In the genomic region with DNA sequence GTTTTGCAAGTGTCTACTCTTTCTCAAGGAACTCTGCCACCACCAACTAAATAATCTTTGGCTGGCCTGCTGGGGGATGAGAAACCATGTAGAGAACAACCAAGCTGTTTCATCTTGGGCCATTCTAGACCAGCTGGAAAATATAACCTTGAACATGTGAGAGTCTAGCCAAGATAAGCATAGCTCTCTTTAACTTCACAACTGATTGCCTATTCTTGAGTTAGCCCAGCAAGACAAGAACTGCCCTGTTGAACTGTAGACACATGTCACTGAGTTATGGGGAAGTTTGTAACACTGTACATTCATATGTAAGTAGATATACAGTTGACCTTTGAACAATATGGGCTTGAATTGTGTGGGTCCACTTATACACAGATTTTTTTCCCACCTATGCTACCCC, we compare ENCODE assay signal across 1 cellular context.
TF ChIP-seq lines count a peak whose summit lies in the region.

No MANE protein-coding gene starts in this region.

TF ChIP-seq in endothelial cell of umbilical vein, 7 proteins besides CTCF, POLR2A, EP300 and RAD21:
- no peak for TF ChIP-seq POLR2AphosphoS5 (IDR thresholded peaks at IDR 0.05; ENCODE audit: insufficient read depth, low read depth, low read length)
- TF ChIP-seq MYC (IDR thresholded peaks at IDR 0.05; ENCODE audit: low read depth, low read length): no peak
- TF ChIP-seq FOS (IDR thresholded peaks at IDR 0.05; ENCODE audit: borderline replicate concordance, insufficient read depth, low read length): no peak
- no peak for TF ChIP-seq EZH2 (IDR thresholded peaks at IDR 0.05; ENCODE audit: borderline replicate concordance, low read depth, low read length, severe bottlenecking)
- no peak for TF ChIP-seq GATA2 (IDR thresholded peaks at IDR 0.05; ENCODE audit: insufficient read depth, insufficient read length, low read depth, low read length)
- TF ChIP-seq, protein P1, sequence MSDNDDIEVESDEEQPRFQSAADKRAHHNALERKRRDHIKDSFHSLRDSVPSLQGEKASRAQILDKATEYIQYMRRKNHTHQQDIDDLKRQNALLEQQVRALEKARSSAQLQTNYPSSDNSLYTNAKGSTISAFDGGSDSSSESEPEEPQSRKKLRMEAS (IDR thresholded peaks at IDR 0.05; ENCODE audit: insufficient read depth, insufficient read length): no peak
- TF ChIP-seq JUN (IDR thresholded peaks at IDR 0.05; ENCODE audit: borderline replicate concordance, insufficient read depth, insufficient read length, low read depth): no peak
